ENCODE assay signal across 26 cellular contexts in the genomic region with DNA sequence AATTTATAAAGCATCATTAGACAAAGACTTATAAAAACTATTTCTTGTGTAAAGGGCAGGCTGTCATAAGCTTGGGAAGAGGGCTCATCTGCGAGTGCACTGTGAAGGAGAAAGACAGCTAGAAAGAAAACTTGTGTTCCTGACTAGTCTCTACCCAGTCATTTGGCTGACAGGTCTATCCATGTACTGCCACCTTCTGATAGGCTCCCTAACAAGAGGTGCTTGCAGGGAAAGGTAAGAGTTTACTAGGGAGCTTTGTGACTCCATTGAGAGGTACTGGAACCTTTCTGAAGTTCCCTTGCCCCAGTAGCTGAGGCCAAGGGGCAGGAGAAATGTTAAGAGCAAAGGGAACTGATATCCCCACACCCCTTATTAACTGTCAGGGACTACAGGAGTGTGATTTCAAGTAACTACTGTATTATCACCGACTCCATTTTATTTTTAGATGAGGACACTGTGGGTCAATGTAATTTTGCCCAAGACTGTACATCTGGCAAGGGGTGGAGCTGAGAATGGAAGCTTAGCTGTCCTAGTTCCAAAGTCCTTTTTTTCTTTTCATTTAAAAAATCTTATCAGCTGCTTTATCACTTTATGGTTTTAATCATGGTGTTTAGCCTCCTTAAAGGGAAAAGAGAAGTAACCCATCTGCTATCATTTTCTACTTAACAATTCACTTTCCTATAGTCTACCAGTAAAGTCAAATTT.
"Had no signal": no experiment of that assay in that cellular context is flagged by ENCODE, and none has a peak within 500 bp of the region (broad histone marks: within the 10 kb centered on the region; RNA-seq: fewer than 3 reads in every experiment).

No MANE protein-coding gene starts in this region.

- H3K4me3 ChIP-seq: esophagus muscularis mucosa, psoas muscle, testis had no signal

- H3K27ac ChIP-seq: esophagus muscularis mucosa, parathyroid adenoma, psoas muscle had no signal

- H3K36me3 Mint-ChIP-seq: activated naive CD4-positive, alpha-beta T cell treated with anti-CD3 and anti-CD28 coated beads, Interleukin-2, amount 50 U/mL, for 24 hours; naive thymus-derived CD8-positive, alpha-beta T cell had no signal

- H3K4me1 ChIP-seq: esophagus muscularis mucosa, parathyroid adenoma, psoas muscle had no signal

- H2AFZ ChIP-seq: parathyroid adenoma had no signal

- H3K9ac ChIP-seq: parathyroid adenoma had no signal

- H3K79me2 ChIP-seq: parathyroid adenoma had no signal

- H3K4me3 Mint-ChIP-seq: activated B cell treated with CpG ODN at 0.5 μM for 24 hours; activated CD8-positive, alpha-beta T cell treated with anti-CD3 and anti-CD28 coated beads for 36 hours; activated naive CD4-positive, alpha-beta T cell treated with anti-CD3 and anti-CD28 coated beads, Interleukin-2, amount 50 U/mL, for 24 hours; activated naive CD8-positive, alpha-beta T cell treated with anti-CD3 and anti-CD28 coated beads, Interleukin-2, amount 50 U/mL, for 24 hours; activated T-cell treated with anti-CD3 and anti-CD28 coated beads, Interleukin-2, amount 50 U/mL, for 4 hours; naive thymus-derived CD8-positive, alpha-beta T cell; neural crest cell; T-helper 1 cell treated with Interleukin-12 subunit alpha and Interleukin-12 subunit beta and Interleukin-4 antibody, amounts not matched to agents 30 μg/mL and 1 μg/mL, for 36 hours had no signal

- H3K27me3 Mint-ChIP-seq: activated CD8-positive, alpha-beta T cell treated with anti-CD3 and anti-CD28 coated beads for 36 hours; activated naive CD8-positive, alpha-beta T cell treated with anti-CD3 and anti-CD28 coated beads, Interleukin-2, amount 50 U/mL, for 24 hours had no signal

- H3K9me3 ChIP-seq: esophagus muscularis mucosa, psoas muscle, testis had no signal

- H3K9me3 Mint-ChIP-seq: activated B cell treated with CpG ODN at 0.5 μM for 24 hours; activated CD8-positive, alpha-beta T cell treated with anti-CD3 and anti-CD28 coated beads for 36 hours; activated naive CD4-positive, alpha-beta T cell treated with anti-CD3 and anti-CD28 coated beads, Interleukin-2, amount 50 U/mL, for 24 hours; activated naive CD8-positive, alpha-beta T cell treated with anti-CD3 and anti-CD28 coated beads, Interleukin-2, amount 50 U/mL, for 24 hours; activated T-cell treated with anti-CD3 and anti-CD28 coated beads, Interleukin-2, amount 50 U/mL, for 4 hours; activated T-helper 2 cell treated with anti-CD3 and anti-CD28 coated beads, Interferon-gamma antibody, Interleukin-2, Interleukin-4, amounts not matched to agents 10 μg/mL and 5 μg/mL and 100 μg/mL, durations not matched to agents 14 hours and 24 hours and 36 hours; naive thymus-derived CD8-positive, alpha-beta T cell; neural crest cell; T-helper 1 cell treated with Interleukin-12 subunit alpha and Interleukin-12 subunit beta and Interleukin-4 antibody, amounts not matched to agents 30 μg/mL and 1 μg/mL, for 36 hours had no signal

- DNase-seq: activated B cell treated with CpG ODN at 0.5 μM for 24 hours; activated CD4-positive, alpha-beta T cell treated with anti-CD3 and anti-CD28 coated beads, Interleukin-2, amount 50 U/mL, for 1 hour; activated CD8-positive, alpha-beta T cell treated with anti-CD3 and anti-CD28 coated beads for 36 hours; activated naive CD8-positive, alpha-beta T cell treated with anti-CD3 and anti-CD28 coated beads, Interleukin-2, amount 50 U/mL, for 24 hours; activated T-cell treated with anti-CD3 and anti-CD28 coated beads, Interleukin-2, amount 50 U/mL, for 4 hours; amygdala; dermis blood vessel endothelial cell; effector CD4-positive, alpha-beta T cell; foreskin melanocyte; left ventricle myocardium superior; midbrain; naive thymus-derived CD8-positive, alpha-beta T cell; occipital lobe; psoas muscle; stimulated activated CD4-positive, alpha-beta T cell treated with anti-CD3 and anti-CD28 coated beads, Interleukin-15, amount 100 ng/mL, for 24 hours; stimulated activated CD4-positive, alpha-beta T cell treated with anti-CD3 and anti-CD28 coated beads, Interleukin-2, amount 100 ng/mL, for 24 hours; stimulated activated naive CD4-positive, alpha-beta T cell treated with Interleukin-2 at 50 U/mL for 16 hours; T-helper 9 cell; testis; trophoblast cell had no signal

- H3K27me3 ChIP-seq: esophagus muscularis mucosa, testis had no signal

- H3K27ac Mint-ChIP-seq: activated B cell treated with CpG ODN at 0.5 μM for 24 hours; activated CD8-positive, alpha-beta T cell treated with anti-CD3 and anti-CD28 coated beads for 36 hours; activated naive CD4-positive, alpha-beta T cell treated with anti-CD3 and anti-CD28 coated beads, Interleukin-2, amount 50 U/mL, for 24 hours; activated naive CD8-positive, alpha-beta T cell treated with anti-CD3 and anti-CD28 coated beads, Interleukin-2, amount 50 U/mL, for 24 hours; activated T-helper 2 cell treated with anti-CD3 and anti-CD28 coated beads, Interferon-gamma antibody, Interleukin-2, Interleukin-4, amounts not matched to agents 10 μg/mL and 5 μg/mL and 100 μg/mL, durations not matched to agents 14 hours and 24 hours and 36 hours; naive thymus-derived CD8-positive, alpha-beta T cell; T-helper 1 cell treated with Interleukin-12 subunit alpha and Interleukin-12 subunit beta and Interleukin-4 antibody, amounts not matched to agents 30 μg/mL and 1 μg/mL, for 36 hours had no signal

- H3K4me1 Mint-ChIP-seq: activated B cell treated with CpG ODN at 0.5 μM for 24 hours; activated naive CD4-positive, alpha-beta T cell treated with anti-CD3 and anti-CD28 coated beads, Interleukin-2, amount 50 U/mL, for 24 hours; activated naive CD8-positive, alpha-beta T cell treated with anti-CD3 and anti-CD28 coated beads, Interleukin-2, amount 50 U/mL, for 24 hours; naive thymus-derived CD8-positive, alpha-beta T cell had no signal
